ENCODE assay signal across 1 cellular context in genomic region chr12:112616469-112617190, GRCh38.
TF ChIP-seq lines count a peak whose summit lies in the region.

No MANE protein-coding gene starts in this region.

TF ChIP-seq in neural cell, 6 proteins besides CTCF, POLR2A, EP300 and RAD21:
- TF ChIP-seq REST (IDR thresholded peaks at IDR 0.05; ENCODE audit: borderline replicate concordance) (no peak), MXI1 (conservative IDR thresholded peaks at IDR 0.05; ENCODE audit: poor library complexity, severe bottlenecking) (no peak), TAF1 (IDR thresholded peaks at IDR 0.05; ENCODE audit: low read depth) (no peak), POLR2AphosphoS5 (IDR thresholded peaks at IDR 0.05) (no peak), EZH2 (IDR thresholded peaks at IDR 0.05; ENCODE audit: borderline replicate concordance, insufficient read depth, low read length, poor library complexity, severe bottlenecking) (no peak), SMC3 (conservative IDR thresholded peaks at IDR 0.05; ENCODE audit: poor library complexity) (no peak)
